1 cellular context compared by ENCODE assay signal in genomic region chr11:67356867-67357561, GRCh38.
TF ChIP-seq lines count a peak whose summit lies in the region.

No MANE protein-coding gene starts in this region.

TF ChIP-seq in HEK293, 187 proteins besides CTCF, POLR2A, EP300 and RAD21 (continued from another document and continues in another):
- no peak for TF ChIP-seq ZSCAN5A (tag by site-specific recombination; IDR thresholded peaks at IDR 0.05)
- TF ChIP-seq ZNF555 (tag by site-specific recombination; conservative IDR thresholded peaks at IDR 0.05) = no peak
- TF ChIP-seq ZFHX2 (tag by site-specific recombination; conservative IDR thresholded peaks at IDR 0.05) = peak; percentile 37
- 0 out of 2 replicates have a peak, but pooled peaks have one; percentile 24 for TF ChIP-seq ZFP69B (tag by site-specific recombination; IDR thresholded peaks at IDR 0.05)
- peak; percentile 25; the same call in 1 of the 2 replicates for TF ChIP-seq ZNF398 (tag by site-specific recombination; IDR thresholded peaks at IDR 0.05)
- TF ChIP-seq, protein P1, sequence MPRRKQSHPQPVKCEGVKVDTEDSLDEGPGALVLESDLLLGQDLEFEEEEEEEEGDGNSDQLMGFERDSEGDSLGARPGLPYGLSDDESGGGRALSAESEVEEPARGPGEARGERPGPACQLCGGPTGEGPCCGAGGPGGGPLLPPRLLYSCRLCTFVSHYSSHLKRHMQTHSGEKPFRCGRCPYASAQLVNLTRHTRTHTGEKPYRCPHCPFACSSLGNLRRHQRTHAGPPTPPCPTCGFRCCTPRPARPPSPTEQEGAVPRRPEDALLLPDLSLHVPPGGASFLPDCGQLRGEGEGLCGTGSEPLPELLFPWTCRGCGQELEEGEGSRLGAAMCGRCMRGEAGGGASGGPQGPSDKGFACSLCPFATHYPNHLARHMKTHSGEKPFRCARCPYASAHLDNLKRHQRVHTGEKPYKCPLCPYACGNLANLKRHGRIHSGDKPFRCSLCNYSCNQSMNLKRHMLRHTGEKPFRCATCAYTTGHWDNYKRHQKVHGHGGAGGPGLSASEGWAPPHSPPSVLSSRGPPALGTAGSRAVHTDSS (tag by site-specific recombination; IDR thresholded peaks at IDR 0.05) = 0 out of 2 replicates have a peak, but pooled peaks have one; percentile 24
- TF ChIP-seq ZNF747 (tag by site-specific recombination; IDR thresholded peaks at IDR 0.05) = no peak
- no peak for TF ChIP-seq ZNF544 (tag by site-specific recombination; IDR thresholded peaks at IDR 0.05)
- TF ChIP-seq ZNF16 (tag by site-specific recombination; IDR thresholded peaks at IDR 0.05; ENCODE audit: low read depth) = no peak
- no peak for TF ChIP-seq HOXD13 (CRISPR knock-in tag; IDR thresholded peaks at IDR 0.05; ENCODE audit: borderline replicate concordance)
- TF ChIP-seq ZNF558 (tag by site-specific recombination; IDR thresholded peaks at IDR 0.05) = no peak
- no peak for TF ChIP-seq ZSCAN23 (tag by site-specific recombination; IDR thresholded peaks at IDR 0.05)
- TF ChIP-seq ZNF138 (tag by site-specific recombination; IDR thresholded peaks at IDR 0.05; ENCODE audit: borderline replicate concordance) = no peak
- no peak for TF ChIP-seq ZXDB (tag by site-specific recombination; IDR thresholded peaks at IDR 0.05)
- TF ChIP-seq FEZF1 (tag by site-specific recombination; IDR thresholded peaks at IDR 0.05) = no peak
- TF ChIP-seq AEBP2 (tag by site-specific recombination; IDR thresholded peaks at IDR 0.05; ENCODE audit: borderline replicate concordance) = no peak
- no peak for TF ChIP-seq ZNF324 (tag by site-specific recombination; IDR thresholded peaks at IDR 0.05)
- 0 out of 2 replicates have a peak, but pooled peaks have one; percentile 36 for TF ChIP-seq KLF8 (tag by site-specific recombination; IDR thresholded peaks at IDR 0.05)
- TF ChIP-seq ZNF629 (tag by site-specific recombination; IDR thresholded peaks at IDR 0.05) = no peak
- no peak for TF ChIP-seq RBAK (tag by site-specific recombination; IDR thresholded peaks at IDR 0.05)
- TF ChIP-seq, protein P2, sequence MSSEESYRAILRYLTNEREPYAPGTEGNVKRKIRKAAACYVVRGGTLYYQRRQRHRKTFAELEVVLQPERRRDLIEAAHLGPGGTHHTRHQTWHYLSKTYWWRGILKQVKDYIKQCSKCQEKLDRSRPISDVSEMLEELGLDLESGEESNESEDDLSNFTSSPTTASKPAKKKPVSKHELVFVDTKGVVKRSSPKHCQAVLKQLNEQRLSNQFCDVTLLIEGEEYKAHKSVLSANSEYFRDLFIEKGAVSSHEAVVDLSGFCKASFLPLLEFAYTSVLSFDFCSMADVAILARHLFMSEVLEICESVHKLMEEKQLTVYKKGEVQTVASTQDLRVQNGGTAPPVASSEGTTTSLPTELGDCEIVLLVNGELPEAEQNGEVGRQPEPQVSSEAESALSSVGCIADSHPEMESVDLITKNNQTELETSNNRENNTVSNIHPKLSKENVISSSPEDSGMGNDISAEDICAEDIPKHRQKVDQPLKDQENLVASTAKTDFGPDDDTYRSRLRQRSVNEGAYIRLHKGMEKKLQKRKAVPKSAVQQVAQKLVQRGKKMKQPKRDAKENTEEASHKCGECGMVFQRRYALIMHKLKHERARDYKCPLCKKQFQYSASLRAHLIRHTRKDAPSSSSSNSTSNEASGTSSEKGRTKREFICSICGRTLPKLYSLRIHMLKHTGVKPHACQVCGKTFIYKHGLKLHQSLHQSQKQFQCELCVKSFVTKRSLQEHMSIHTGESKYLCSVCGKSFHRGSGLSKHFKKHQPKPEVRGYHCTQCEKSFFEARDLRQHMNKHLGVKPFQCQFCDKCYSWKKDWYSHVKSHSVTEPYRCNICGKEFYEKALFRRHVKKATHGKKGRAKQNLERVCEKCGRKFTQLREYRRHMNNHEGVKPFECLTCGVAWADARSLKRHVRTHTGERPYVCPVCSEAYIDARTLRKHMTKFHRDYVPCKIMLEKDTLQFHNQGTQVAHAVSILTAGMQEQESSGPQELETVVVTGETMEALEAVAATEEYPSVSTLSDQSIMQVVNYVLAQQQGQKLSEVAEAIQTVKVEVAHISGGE (tag by site-specific recombination; conservative IDR thresholded peaks at IDR 0.05; ENCODE audit: low read depth) = no peak
- peak; percentile 84 for TF ChIP-seq ZNF654 (tag by site-specific recombination; IDR thresholded peaks at IDR 0.05; ENCODE audit: low read depth)
- no peak for TF ChIP-seq TRIM28 (IDR thresholded peaks at IDR 0.05; ENCODE audit: borderline replicate concordance, low read length)
- no peak for TF ChIP-seq TSHZ1 (tag by site-specific recombination; IDR thresholded peaks at IDR 0.05; ENCODE audit: borderline replicate concordance)
- no peak for TF ChIP-seq ZNF785 (tag by site-specific recombination; IDR thresholded peaks at IDR 0.05)
- 0 out of 2 replicates have a peak, but pooled peaks have one; percentile 8 for TF ChIP-seq ZSCAN30 (tag by site-specific recombination; IDR thresholded peaks at IDR 0.05)
- no peak for TF ChIP-seq KLF17 (tag by site-specific recombination; IDR thresholded peaks at IDR 0.05)
- no peak for TF ChIP-seq ZNF350 (tag by site-specific recombination; IDR thresholded peaks at IDR 0.05)
- TF ChIP-seq ZNF776 (tag by site-specific recombination; IDR thresholded peaks at IDR 0.05; ENCODE audit: borderline replicate concordance) = no peak
- TF ChIP-seq, protein P3, sequence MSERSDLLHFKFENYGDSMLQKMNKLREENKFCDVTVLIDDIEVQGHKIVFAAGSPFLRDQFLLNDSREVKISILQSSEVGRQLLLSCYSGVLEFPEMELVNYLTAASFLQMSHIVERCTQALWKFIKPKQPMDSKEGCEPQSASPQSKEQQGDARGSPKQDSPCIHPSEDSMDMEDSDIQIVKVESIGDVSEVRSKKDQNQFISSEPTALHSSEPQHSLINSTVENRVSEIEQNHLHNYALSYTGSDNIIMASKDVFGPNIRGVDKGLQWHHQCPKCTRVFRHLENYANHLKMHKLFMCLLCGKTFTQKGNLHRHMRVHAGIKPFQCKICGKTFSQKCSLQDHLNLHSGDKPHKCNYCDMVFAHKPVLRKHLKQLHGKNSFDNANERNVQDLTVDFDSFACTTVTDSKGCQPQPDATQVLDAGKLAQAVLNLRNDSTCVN (tag by site-specific recombination; optimal IDR thresholded peaks at IDR 0.05) = no peak
- no peak for TF ChIP-seq PBX3 (CRISPR knock-in tag; IDR thresholded peaks at IDR 0.05)
- no peak for TF ChIP-seq ATF2 (tag by site-specific recombination; IDR thresholded peaks at IDR 0.05; ENCODE audit: low read depth)
- TF ChIP-seq SP3 (tag by site-specific recombination; IDR thresholded peaks at IDR 0.05) = no peak
- TF ChIP-seq ZBTB1 (tag by site-specific recombination; IDR thresholded peaks at IDR 0.05) = no peak
- no peak for TF ChIP-seq ZNF639 (tag by site-specific recombination; IDR thresholded peaks at IDR 0.05)
- TF ChIP-seq GLIS1 (tag by site-specific recombination; IDR thresholded peaks at IDR 0.05) = peak; percentile 28; the same call in 1 of the 2 replicates
- no peak for TF ChIP-seq ZNF837 (tag by site-specific recombination; IDR thresholded peaks at IDR 0.05)
- no peak for TF ChIP-seq ZBTB20 (tag by site-specific recombination; IDR thresholded peaks at IDR 0.05)
